Comparison of ENCODE assay signal across 9 cellular contexts in genomic region chr10:46022978-46023702, GRCh38. TPM values are rescaled to one million over a fixed set of nuclear protein-coding genes. Genes with fewer than 3 reads are reported as not detected.
DNase-seq lines count a peak whose midpoint lies in the region; ATAC-seq and TF ChIP-seq lines count a peak whose summit lies in the region.
"Had no signal": no experiment of that assay in that cellular context is flagged by ENCODE, and none has a peak within 500 bp of the region (broad histone marks: within the 10 kb centered on the region; RNA-seq: fewer than 3 reads in every experiment).

No MANE protein-coding gene starts in this region.

- no peaks in the 10 kb centered on the region for H4K20me1 ChIP-seq in fibroblast of lung (ENCODE audit: control insufficient read depth, extremely low read depth, insufficient read depth, low read length)

- no peaks in the 10 kb centered on the region for H3K27me3 ChIP-seq in CD4-positive, CD25-positive, alpha-beta regulatory T cell (ENCODE audit: control insufficient read depth, insufficient read depth, low read length)
- H3K27me3 ChIP-seq in Peyer's patch (no peaks in the 10 kb centered on the region), fibroblast of lung (ENCODE audit: control insufficient read depth, insufficient read depth, low read length) (no peaks in the 10 kb centered on the region)
- no peaks in the 10 kb centered on the region for H3K27me3 ChIP-seq in naive thymus-derived CD4-positive, alpha-beta T cell (ENCODE audit: control insufficient read depth in 2 of 2, insufficient read depth in 2 of 2, low read length in 2 of 2)

- H3K9ac ChIP-seq in fibroblast of lung (ENCODE audit: insufficient read depth, low read length), result peak overlapping the region; percentile 85

- peaks cover 86% of the 10 kb centered on the region for H3K79me2 ChIP-seq in fibroblast of lung (ENCODE audit: control insufficient read depth, insufficient read depth, low read length)

- H3K36me3 Mint-ChIP-seq in CD4-positive, CD25-positive, alpha-beta regulatory T cell, result peaks cover 4% of the 10 kb centered on the region
- peaks cover 5% of the 10 kb centered on the region for H3K36me3 Mint-ChIP-seq in activated T-helper 1 cell treated with anti-CD3 and anti-CD28 coated beads, Interleukin-12 subunit alpha, Interleukin-12 subunit beta, Interleukin-2, Interleukin-4 antibody, amounts not matched to agents 30 ng/mL and 10 ng/mL and 1 ng/mL, durations not matched to agents 14 hours and 24 hours and 36 hours (ENCODE audit: low read depth)
- H3K36me3 Mint-ChIP-seq in naive thymus-derived CD4-positive, alpha-beta T cell, result peaks cover 0 to 5% (median 0%) of the 10 kb centered on the region in 5 donors
- peaks cover 36% of the 10 kb centered on the region for H3K36me3 Mint-ChIP-seq in stimulated activated effector memory CD8-positive, alpha-beta T cell treated with anti-CD3 and anti-CD28 coated beads, Interleukin-12 subunit alpha, Interleukin-12 subunit beta, amount 100 ng/mL, for 72 hours

- H3K4me3 ChIP-seq in CD4-positive, CD25-positive, alpha-beta regulatory T cell (ENCODE audit: low read depth, low read length), result peak overlapping the region; percentile 79
- H3K4me3 ChIP-seq in Peyer's patch (peak overlapping the region; percentile 53 to 72 (median 60)), fibroblast of lung (replicated peaks in 1 of 4; ENCODE audit: control extremely low read depth in 1 of 4, insufficient read depth in 1 of 4, low read depth in 3 of 4, low read length in 4 of 4) (peak overlapping the region; percentile 63 to 72 (median 66))
- H3K4me3 ChIP-seq in naive thymus-derived CD4-positive, alpha-beta T cell (ENCODE audit: low read length), result peak overlapping the region; percentile 60

- H3K9me3 Mint-ChIP-seq in CD4-positive, CD25-positive, alpha-beta regulatory T cell, result no peaks in the 10 kb centered on the region
- H3K9me3 Mint-ChIP-seq in activated T-helper 1 cell treated with anti-CD3 and anti-CD28 coated beads, Interleukin-12 subunit alpha, Interleukin-12 subunit beta, Interleukin-2, Interleukin-4 antibody, amounts not matched to agents 30 ng/mL and 10 ng/mL and 1 ng/mL, durations not matched to agents 14 hours and 24 hours and 36 hours, result no peaks in the 10 kb centered on the region
- peaks cover 0 to 1% (median 0%) of the 10 kb centered on the region in 11 donors for H3K9me3 Mint-ChIP-seq in naive thymus-derived CD4-positive, alpha-beta T cell
- H3K9me3 Mint-ChIP-seq in stimulated activated effector memory CD8-positive, alpha-beta T cell treated with anti-CD3 and anti-CD28 coated beads, Interleukin-12 subunit alpha, Interleukin-12 subunit beta, amount 100 ng/mL, for 72 hours, result no peaks in the 10 kb centered on the region

- peak; percentile 69 to 81 (median 79) for DNase-seq in CD4-positive, CD25-positive, alpha-beta regulatory T cell
- DNase-seq in Peyer's patch, result peak; percentile 83 to 97 (median 95)
- peak; percentile 80 for DNase-seq in activated T-helper 1 cell treated with anti-CD3 and anti-CD28 coated beads, Interleukin-12 subunit alpha, Interleukin-12 subunit beta, Interleukin-2, Interleukin-4 antibody, amounts not matched to agents 30 ng/mL and 10 ng/mL and 1 ng/mL, durations not matched to agents 14 hours and 24 hours and 36 hours (ENCODE audit: low spot score)
- peak; percentile 91 to 94 for DNase-seq in fibroblast of lung (ENCODE audit: low read depth in 2 of 2)
- peak; percentile 59 to 85 (median 65) for DNase-seq in naive thymus-derived CD4-positive, alpha-beta T cell
- peak; percentile 66 to 89 for DNase-seq in stimulated activated effector memory CD8-positive, alpha-beta T cell treated with anti-CD3 and anti-CD28 coated beads, Interleukin-12 subunit alpha, Interleukin-12 subunit beta, amount 100 ng/mL, for 72 hours (ENCODE audit: low spot score in 2 of 2)

- H2AFZ ChIP-seq in fibroblast of lung (ENCODE audit: low read length), result peak overlapping the region; percentile 66

- CTCF ChIA-PET in naive thymus-derived CD4-positive, alpha-beta T cell (lab: Charles Lee), result interaction anchor here (0.6 to 1.1 kb wide), 2 partner anchors 206 to 787 kb away, joined by 3 to 4 read pairs; no protein-coding TSS in a partner anchor

- H3K4me2 ChIP-seq in fibroblast of lung (ENCODE audit: extremely low read depth, insufficient read depth, low read length), result peak overlapping the region; percentile 83

- H3K4me1 ChIP-seq in CD4-positive, CD25-positive, alpha-beta regulatory T cell (ENCODE audit: control insufficient read depth, insufficient read depth, low read length, poor library complexity, severe bottlenecking), result peaks cover 79% of the 10 kb centered on the region
- H3K4me1 ChIP-seq in Peyer's patch, result peaks cover 0 to 93% (median 13%) of the 10 kb centered on the region in 4 donors
- H3K4me1 ChIP-seq in fibroblast of lung (ENCODE audit: control insufficient read depth, extremely low read depth, insufficient read depth, low read length), result peaks cover 14% of the 10 kb centered on the region
- H3K4me1 ChIP-seq in naive thymus-derived CD4-positive, alpha-beta T cell (ENCODE audit: control insufficient read depth in 2 of 2, insufficient read depth in 2 of 2, low read length in 2 of 2), result peaks cover 38 to 55% of the 10 kb centered on the region in 2 donors

- intact Hi-C loops in activated T-helper 1 cell treated with anti-CD3 and anti-CD28 coated beads, Interleukin-12 subunit alpha, Interleukin-12 subunit beta, Interleukin-2, Interleukin-4 antibody, amounts not matched to agents 30 ng/mL and 10 ng/mL and 1 ng/mL, durations not matched to agents 14 hours and 24 hours and 36 hours (cut with micrococcal nuclease), result loop anchor here (1.0 to 10.0 kb wide), 9 partner anchors 8 to 1048 kb away; partner anchors contain the start of genes ALOX5, DEPP1, TIMM23 and ZFAND4
- intact Hi-C loops in naive thymus-derived CD4-positive, alpha-beta T cell (cut with micrococcal nuclease), result loop anchor here (5.0 to 10.0 kb wide), 3 partner anchors 244 to 428 kb away; partner anchors contain the start of gene ZFAND4 (in 1 of the 2)

- ATAC-seq in CD4-positive, CD25-positive, alpha-beta regulatory T cell (ENCODE audit: low read depth in 2 of 2), result peak; percentile 91 to 93
- peak; percentile 94 for ATAC-seq in GM19351 (IDR thresholded peaks at IDR 0.05; ENCODE audit: unreplicated experiment)
- peak; percentile 71 for ATAC-seq in HG03469 (IDR thresholded peaks at IDR 0.05; ENCODE audit: unreplicated experiment)
- ATAC-seq in naive thymus-derived CD4-positive, alpha-beta T cell, result peak; percentile 96
- peak; percentile 94 for ATAC-seq in stimulated activated effector memory CD8-positive, alpha-beta T cell treated with anti-CD3 and anti-CD28 coated beads, Interleukin-12 subunit alpha, Interleukin-12 subunit beta, amount 100 ng/mL, for 72 hours

- peak; percentile 70 to 73 for TF ChIP-seq POLR2A in Peyer's patch (IDR thresholded peaks at IDR 0.05)

- H3K4me1 Mint-ChIP-seq in CD4-positive, CD25-positive, alpha-beta regulatory T cell, result peaks cover 46 to 97% (median 76%) of the 10 kb centered on the region in 4 donors
- peaks cover 70% of the 10 kb centered on the region for H3K4me1 Mint-ChIP-seq in activated T-helper 1 cell treated with anti-CD3 and anti-CD28 coated beads, Interleukin-12 subunit alpha, Interleukin-12 subunit beta, Interleukin-2, Interleukin-4 antibody, amounts not matched to agents 30 ng/mL and 10 ng/mL and 1 ng/mL, durations not matched to agents 14 hours and 24 hours and 36 hours (ENCODE audit: low read depth)
- H3K4me1 Mint-ChIP-seq in naive thymus-derived CD4-positive, alpha-beta T cell, result peaks cover 64 to 100% (median 94%) of the 10 kb centered on the region in 7 donors
- H3K4me1 Mint-ChIP-seq in stimulated activated effector memory CD8-positive, alpha-beta T cell treated with anti-CD3 and anti-CD28 coated beads, Interleukin-12 subunit alpha, Interleukin-12 subunit beta, amount 100 ng/mL, for 72 hours, result peaks cover 72% of the 10 kb centered on the region

- H3K27me3 Mint-ChIP-seq in CD4-positive, CD25-positive, alpha-beta regulatory T cell, result no peaks in the 10 kb centered on the region
- no peaks in the 10 kb centered on the region for H3K27me3 Mint-ChIP-seq in activated T-helper 1 cell treated with anti-CD3 and anti-CD28 coated beads, Interleukin-12 subunit alpha, Interleukin-12 subunit beta, Interleukin-2, Interleukin-4 antibody, amounts not matched to agents 30 ng/mL and 10 ng/mL and 1 ng/mL, durations not matched to agents 14 hours and 24 hours and 36 hours (ENCODE audit: insufficient read depth)
- H3K27me3 Mint-ChIP-seq in naive thymus-derived CD4-positive, alpha-beta T cell, result no peaks in the 10 kb centered on the region

- peak in 2 of 6 experiments; percentile 17 to 20 for TF ChIP-seq CTCF in Peyer's patch (IDR thresholded peaks at IDR 0.05)
- TF ChIP-seq CTCF in fibroblast of lung (conservative IDR thresholded peaks at IDR 0.05 in 1 of 2, IDR thresholded peaks at IDR 0.05 in 1 of 2; ENCODE audit: low read depth in 1 of 2, low read length in 2 of 2), result peak in 1 of 2 donors; percentile 23

- POLR2A ChIA-PET in naive thymus-derived CD4-positive, alpha-beta T cell (lab: Charles Lee), result interaction anchor here (1.0 kb wide), 1 partner anchor 73 kb away, joined by 4 read pairs; no protein-coding TSS in a partner anchor

- no peaks in the 10 kb centered on the region for H3K9me3 ChIP-seq in CD4-positive, CD25-positive, alpha-beta regulatory T cell (ENCODE audit: control insufficient read depth in 2 of 2, low read length in 2 of 2)
- H3K9me3 ChIP-seq in Peyer's patch (no peaks in the 10 kb centered on the region), fibroblast of lung (ENCODE audit: control insufficient read depth, insufficient read depth, low read depth, low read length) (no peaks in the 10 kb centered on the region)
- H3K9me3 ChIP-seq in naive thymus-derived CD4-positive, alpha-beta T cell (ENCODE audit: control insufficient read depth in 2 of 3, low read length in 3 of 3), result no peaks in the 10 kb centered on the region

- peak overlapping the region; percentile 83 to 97 (median 87) for H3K4me3 Mint-ChIP-seq in CD4-positive, CD25-positive, alpha-beta regulatory T cell
- H3K4me3 Mint-ChIP-seq in activated T-helper 1 cell treated with anti-CD3 and anti-CD28 coated beads, Interleukin-12 subunit alpha, Interleukin-12 subunit beta, Interleukin-2, Interleukin-4 antibody, amounts not matched to agents 30 ng/mL and 10 ng/mL and 1 ng/mL, durations not matched to agents 14 hours and 24 hours and 36 hours, result peak overlapping the region; percentile 79
- peak overlapping the region; percentile 78 to 95 (median 90) for H3K4me3 Mint-ChIP-seq in naive thymus-derived CD4-positive, alpha-beta T cell
- peak overlapping the region; percentile 68 for H3K4me3 Mint-ChIP-seq in stimulated activated effector memory CD8-positive, alpha-beta T cell treated with anti-CD3 and anti-CD28 coated beads, Interleukin-12 subunit alpha, Interleukin-12 subunit beta, amount 100 ng/mL, for 72 hours

- H3K27ac Mint-ChIP-seq in CD4-positive, CD25-positive, alpha-beta regulatory T cell, result peak overlapping the region; percentile 85 to 88 (median 87)
- H3K27ac Mint-ChIP-seq in activated T-helper 1 cell treated with anti-CD3 and anti-CD28 coated beads, Interleukin-12 subunit alpha, Interleukin-12 subunit beta, Interleukin-2, Interleukin-4 antibody, amounts not matched to agents 30 ng/mL and 10 ng/mL and 1 ng/mL, durations not matched to agents 14 hours and 24 hours and 36 hours, result peak overlapping the region; percentile 74
- peak overlapping the region; percentile 51 to 95 (median 80) for H3K27ac Mint-ChIP-seq in naive thymus-derived CD4-positive, alpha-beta T cell
- peak overlapping the region; percentile 72 for H3K27ac Mint-ChIP-seq in stimulated activated effector memory CD8-positive, alpha-beta T cell treated with anti-CD3 and anti-CD28 coated beads, Interleukin-12 subunit alpha, Interleukin-12 subunit beta, amount 100 ng/mL, for 72 hours

- H3K36me3 ChIP-seq in CD4-positive, CD25-positive, alpha-beta regulatory T cell (ENCODE audit: control insufficient read depth, insufficient read depth, low read length), result peaks cover 2% of the 10 kb centered on the region
- H3K36me3 ChIP-seq in Peyer's patch, result no peaks in the 10 kb centered on the region
- no peaks in the 10 kb centered on the region for H3K36me3 ChIP-seq in fibroblast of lung (ENCODE audit: control insufficient read depth, insufficient read depth, low read length)
- H3K36me3 ChIP-seq in naive thymus-derived CD4-positive, alpha-beta T cell (ENCODE audit: control insufficient read depth in 2 of 3, insufficient read depth in 3 of 3, low read length in 3 of 3), result no peaks in the 10 kb centered on the region

- peak overlapping the region; percentile 52 for H3K27ac ChIP-seq in CD4-positive, CD25-positive, alpha-beta regulatory T cell (ENCODE audit: insufficient read depth, low read length, poor library complexity, severe bottlenecking)
- H3K27ac ChIP-seq in Peyer's patch (peak overlapping the region; percentile 72 to 85 (median 79)), fibroblast of lung (ENCODE audit: insufficient read depth, low read length) (peak overlapping the region; percentile 94)
- H3K27ac ChIP-seq in naive thymus-derived CD4-positive, alpha-beta T cell (ENCODE audit: low read depth, low read length), result peak overlapping the region; percentile 75

RNA-seq across cellular contexts. Expression of gene NCOA4, which starts 7.3 kb away (rescaled TPM):
- total RNA-seq in CD4-positive, CD25-positive, alpha-beta regulatory T cell, result 69.1 TPM
- polyA plus RNA-seq in CD4-positive, CD25-positive, alpha-beta regulatory T cell, result 100 to 1,000 TPM; 163 to 202 (median 181) TPM
- total RNA-seq in Peyer's patch (100 to 1,000 TPM; 110 to 351 (median 184) TPM), fibroblast of lung (145 and 175 TPM in 2 replicates)
- total RNA-seq in activated T-helper 1 cell treated with anti-CD3 and anti-CD28 coated beads, Interleukin-12 subunit alpha, Interleukin-12 subunit beta, Interleukin-2, Interleukin-4 antibody, amounts not matched to agents 30 ng/mL and 10 ng/mL and 1 ng/mL, durations not matched to agents 14 hours and 24 hours and 36 hours, result 101 and 102 TPM in 2 replicates
- 117 and 140 TPM in 2 replicates for polyA plus RNA-seq in fibroblast of lung
- polyA plus RNA-seq in fibroblast of lung (2012), result 78.4 and 81.5 TPM in 2 replicates
- 76.8 and 152 TPM in 2 replicates for polyA minus RNA-seq in fibroblast of lung (ENCODE audit: low replicate concordance)
- 100 to 1,000 TPM in 2 of 5 experiments, 10 to 100 TPM in 3; 54.6 to 126 (median 78.4) TPM for total RNA-seq in naive thymus-derived CD4-positive, alpha-beta T cell
- 100 to 1,000 TPM; 167 to 181 TPM for polyA plus RNA-seq in naive thymus-derived CD4-positive, alpha-beta T cell

RNA-seq across cellular contexts. Expression of gene MSMB, which starts 22.9 kb away (rescaled TPM):
- total RNA-seq in CD4-positive, CD25-positive, alpha-beta regulatory T cell, result not detected
- not detected for polyA plus RNA-seq in CD4-positive, CD25-positive, alpha-beta regulatory T cell
- total RNA-seq in Peyer's patch (not detected), fibroblast of lung (not detected in 2 replicates)
- not detected in 2 replicates for total RNA-seq in activated T-helper 1 cell treated with anti-CD3 and anti-CD28 coated beads, Interleukin-12 subunit alpha, Interleukin-12 subunit beta, Interleukin-2, Interleukin-4 antibody, amounts not matched to agents 30 ng/mL and 10 ng/mL and 1 ng/mL, durations not matched to agents 14 hours and 24 hours and 36 hours
- polyA plus RNA-seq in fibroblast of lung, result not detected in 2 replicates
- not detected in 2 replicates for polyA plus RNA-seq in fibroblast of lung (2012)
- not detected in 2 replicates for polyA minus RNA-seq in fibroblast of lung (ENCODE audit: low replicate concordance)
- total RNA-seq in naive thymus-derived CD4-positive, alpha-beta T cell, result not detected
- polyA plus RNA-seq in naive thymus-derived CD4-positive, alpha-beta T cell, result not detected
- total RNA-seq: temporal lobe had no signal

RNA-seq across cellular contexts. Expression of gene TIMM23, which starts 50.9 kb away (rescaled TPM):
- 32.1 TPM for total RNA-seq in CD4-positive, CD25-positive, alpha-beta regulatory T cell
- polyA plus RNA-seq in CD4-positive, CD25-positive, alpha-beta regulatory T cell, result 10 to 100 TPM; 73.9 to 90.1 (median 76.0) TPM
- total RNA-seq in Peyer's patch, result 10 to 100 TPM; 24.5 to 62.2 (median 43.5) TPM
- 102 and 107 TPM in 2 replicates for total RNA-seq in activated T-helper 1 cell treated with anti-CD3 and anti-CD28 coated beads, Interleukin-12 subunit alpha, Interleukin-12 subunit beta, Interleukin-2, Interleukin-4 antibody, amounts not matched to agents 30 ng/mL and 10 ng/mL and 1 ng/mL, durations not matched to agents 14 hours and 24 hours and 36 hours
- 55.0 and 58.8 TPM in 2 replicates for total RNA-seq in fibroblast of lung
- polyA plus RNA-seq in fibroblast of lung, result 130 and 145 TPM in 2 replicates
- polyA plus RNA-seq in fibroblast of lung (2012), result 95.8 and 115 TPM in 2 replicates
- polyA minus RNA-seq in fibroblast of lung (ENCODE audit: low replicate concordance), result 16.8 and 18.3 TPM in 2 replicates
- total RNA-seq in naive thymus-derived CD4-positive, alpha-beta T cell, result 10 to 100 TPM; 21.0 to 58.1 (median 25.7) TPM
- 10 to 100 TPM; 57.6 to 61.7 TPM for polyA plus RNA-seq in naive thymus-derived CD4-positive, alpha-beta T cell

Comparison
In these comparisons a context has a peak if more than half of its experiments do, and no peak if none do; other contexts are left out.
1. Peak in every context shown above with its lines: DNase-seq, ATAC-seq, H3K4me3 ChIP-seq and H3K27ac ChIP-seq.